In the genomic region with DNA sequence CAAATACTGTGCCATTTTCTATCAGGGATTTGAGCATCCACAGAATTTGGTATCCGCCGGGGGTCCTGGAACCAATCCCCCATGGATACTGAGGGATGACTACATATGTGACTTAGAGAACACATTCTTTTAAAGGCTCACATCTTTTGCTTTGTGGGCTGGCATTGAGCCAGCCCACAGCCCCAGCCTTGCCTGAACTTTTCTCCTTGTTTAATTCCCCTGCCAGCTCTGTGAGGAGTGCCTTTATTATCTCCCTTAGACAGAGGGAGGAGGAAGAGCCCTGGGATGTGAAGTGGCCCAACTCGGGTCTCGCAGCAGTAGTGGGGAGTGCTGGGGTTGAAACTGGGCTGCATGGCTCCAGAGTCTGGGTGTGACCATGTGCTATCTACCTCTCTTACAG, we compare ENCODE assay signal across 1 cellular context.
TF ChIP-seq lines count a peak whose summit lies in the region.

No MANE protein-coding gene starts in this region.

TF ChIP-seq in IMR-90, 13 proteins besides CTCF, POLR2A, EP300 and RAD21:
- TF ChIP-seq NFE2L2 (IDR thresholded peaks at IDR 0.05; ENCODE audit: low read depth, low read length) = no peak
- TF ChIP-seq RFX5 (IDR thresholded peaks at IDR 0.05; ENCODE audit: low read depth, low read length) = no peak
- TF ChIP-seq MAFK (IDR thresholded peaks at IDR 0.05; ENCODE audit: low read depth, low read length) = no peak
- no peak for TF ChIP-seq RCOR1 (IDR thresholded peaks at IDR 0.05; ENCODE audit: insufficient replicate concordance, low read length)
- no peak for TF ChIP-seq MAZ (IDR thresholded peaks at IDR 0.05; ENCODE audit: borderline replicate concordance, low read depth, low read length)
